Comparison of ENCODE assay signal across 1 cellular context in the genomic region with DNA sequence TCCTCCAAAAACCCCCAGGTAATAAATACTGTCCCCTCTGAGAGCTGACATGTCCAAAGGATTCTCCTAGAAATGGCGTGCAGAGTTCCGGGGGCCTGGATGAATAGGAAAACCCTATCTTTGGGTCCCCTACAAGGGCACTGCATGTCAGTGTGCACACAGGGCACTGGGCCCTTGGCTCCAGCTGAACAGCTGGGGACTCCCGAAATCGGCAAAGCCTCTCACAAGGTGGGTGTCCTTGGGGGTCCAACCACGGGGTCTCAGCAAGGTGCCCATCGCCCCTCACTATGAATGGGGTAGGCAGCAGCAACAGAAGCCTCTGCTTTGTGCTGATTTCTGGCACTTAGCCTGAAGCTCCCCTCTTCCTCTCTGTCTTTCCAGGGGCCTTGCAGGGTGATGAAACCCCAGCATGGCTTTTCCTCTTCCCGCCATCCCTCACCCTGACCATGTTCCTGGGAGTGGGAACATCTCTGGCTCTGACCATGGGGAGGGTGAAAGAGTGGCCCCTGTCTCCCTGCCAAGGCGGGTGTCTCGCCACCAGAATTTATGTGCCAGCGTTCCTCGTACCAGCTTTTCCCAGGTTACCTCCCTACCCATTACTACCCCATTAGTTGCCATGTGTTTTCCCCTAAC.
TF ChIP-seq lines count a peak whose summit lies in the region.

No MANE protein-coding gene starts in this region.

TF ChIP-seq in GM23338, 12 proteins besides CTCF, POLR2A, EP300 and RAD21 (continued from another document):
- TF ChIP-seq, protein P1, sequence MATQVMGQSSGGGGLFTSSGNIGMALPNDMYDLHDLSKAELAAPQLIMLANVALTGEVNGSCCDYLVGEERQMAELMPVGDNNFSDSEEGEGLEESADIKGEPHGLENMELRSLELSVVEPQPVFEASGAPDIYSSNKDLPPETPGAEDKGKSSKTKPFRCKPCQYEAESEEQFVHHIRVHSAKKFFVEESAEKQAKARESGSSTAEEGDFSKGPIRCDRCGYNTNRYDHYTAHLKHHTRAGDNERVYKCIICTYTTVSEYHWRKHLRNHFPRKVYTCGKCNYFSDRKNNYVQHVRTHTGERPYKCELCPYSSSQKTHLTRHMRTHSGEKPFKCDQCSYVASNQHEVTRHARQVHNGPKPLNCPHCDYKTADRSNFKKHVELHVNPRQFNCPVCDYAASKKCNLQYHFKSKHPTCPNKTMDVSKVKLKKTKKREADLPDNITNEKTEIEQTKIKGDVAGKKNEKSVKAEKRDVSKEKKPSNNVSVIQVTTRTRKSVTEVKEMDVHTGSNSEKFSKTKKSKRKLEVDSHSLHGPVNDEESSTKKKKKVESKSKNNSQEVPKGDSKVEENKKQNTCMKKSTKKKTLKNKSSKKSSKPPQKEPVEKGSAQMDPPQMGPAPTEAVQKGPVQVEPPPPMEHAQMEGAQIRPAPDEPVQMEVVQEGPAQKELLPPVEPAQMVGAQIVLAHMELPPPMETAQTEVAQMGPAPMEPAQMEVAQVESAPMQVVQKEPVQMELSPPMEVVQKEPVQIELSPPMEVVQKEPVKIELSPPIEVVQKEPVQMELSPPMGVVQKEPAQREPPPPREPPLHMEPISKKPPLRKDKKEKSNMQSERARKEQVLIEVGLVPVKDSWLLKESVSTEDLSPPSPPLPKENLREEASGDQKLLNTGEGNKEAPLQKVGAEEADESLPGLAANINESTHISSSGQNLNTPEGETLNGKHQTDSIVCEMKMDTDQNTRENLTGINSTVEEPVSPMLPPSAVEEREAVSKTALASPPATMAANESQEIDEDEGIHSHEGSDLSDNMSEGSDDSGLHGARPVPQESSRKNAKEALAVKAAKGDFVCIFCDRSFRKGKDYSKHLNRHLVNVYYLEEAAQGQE (IDR thresholded peaks at IDR 0.05; ENCODE audit: unreplicated experiment) = no peak
- TF ChIP-seq, protein P2, sequence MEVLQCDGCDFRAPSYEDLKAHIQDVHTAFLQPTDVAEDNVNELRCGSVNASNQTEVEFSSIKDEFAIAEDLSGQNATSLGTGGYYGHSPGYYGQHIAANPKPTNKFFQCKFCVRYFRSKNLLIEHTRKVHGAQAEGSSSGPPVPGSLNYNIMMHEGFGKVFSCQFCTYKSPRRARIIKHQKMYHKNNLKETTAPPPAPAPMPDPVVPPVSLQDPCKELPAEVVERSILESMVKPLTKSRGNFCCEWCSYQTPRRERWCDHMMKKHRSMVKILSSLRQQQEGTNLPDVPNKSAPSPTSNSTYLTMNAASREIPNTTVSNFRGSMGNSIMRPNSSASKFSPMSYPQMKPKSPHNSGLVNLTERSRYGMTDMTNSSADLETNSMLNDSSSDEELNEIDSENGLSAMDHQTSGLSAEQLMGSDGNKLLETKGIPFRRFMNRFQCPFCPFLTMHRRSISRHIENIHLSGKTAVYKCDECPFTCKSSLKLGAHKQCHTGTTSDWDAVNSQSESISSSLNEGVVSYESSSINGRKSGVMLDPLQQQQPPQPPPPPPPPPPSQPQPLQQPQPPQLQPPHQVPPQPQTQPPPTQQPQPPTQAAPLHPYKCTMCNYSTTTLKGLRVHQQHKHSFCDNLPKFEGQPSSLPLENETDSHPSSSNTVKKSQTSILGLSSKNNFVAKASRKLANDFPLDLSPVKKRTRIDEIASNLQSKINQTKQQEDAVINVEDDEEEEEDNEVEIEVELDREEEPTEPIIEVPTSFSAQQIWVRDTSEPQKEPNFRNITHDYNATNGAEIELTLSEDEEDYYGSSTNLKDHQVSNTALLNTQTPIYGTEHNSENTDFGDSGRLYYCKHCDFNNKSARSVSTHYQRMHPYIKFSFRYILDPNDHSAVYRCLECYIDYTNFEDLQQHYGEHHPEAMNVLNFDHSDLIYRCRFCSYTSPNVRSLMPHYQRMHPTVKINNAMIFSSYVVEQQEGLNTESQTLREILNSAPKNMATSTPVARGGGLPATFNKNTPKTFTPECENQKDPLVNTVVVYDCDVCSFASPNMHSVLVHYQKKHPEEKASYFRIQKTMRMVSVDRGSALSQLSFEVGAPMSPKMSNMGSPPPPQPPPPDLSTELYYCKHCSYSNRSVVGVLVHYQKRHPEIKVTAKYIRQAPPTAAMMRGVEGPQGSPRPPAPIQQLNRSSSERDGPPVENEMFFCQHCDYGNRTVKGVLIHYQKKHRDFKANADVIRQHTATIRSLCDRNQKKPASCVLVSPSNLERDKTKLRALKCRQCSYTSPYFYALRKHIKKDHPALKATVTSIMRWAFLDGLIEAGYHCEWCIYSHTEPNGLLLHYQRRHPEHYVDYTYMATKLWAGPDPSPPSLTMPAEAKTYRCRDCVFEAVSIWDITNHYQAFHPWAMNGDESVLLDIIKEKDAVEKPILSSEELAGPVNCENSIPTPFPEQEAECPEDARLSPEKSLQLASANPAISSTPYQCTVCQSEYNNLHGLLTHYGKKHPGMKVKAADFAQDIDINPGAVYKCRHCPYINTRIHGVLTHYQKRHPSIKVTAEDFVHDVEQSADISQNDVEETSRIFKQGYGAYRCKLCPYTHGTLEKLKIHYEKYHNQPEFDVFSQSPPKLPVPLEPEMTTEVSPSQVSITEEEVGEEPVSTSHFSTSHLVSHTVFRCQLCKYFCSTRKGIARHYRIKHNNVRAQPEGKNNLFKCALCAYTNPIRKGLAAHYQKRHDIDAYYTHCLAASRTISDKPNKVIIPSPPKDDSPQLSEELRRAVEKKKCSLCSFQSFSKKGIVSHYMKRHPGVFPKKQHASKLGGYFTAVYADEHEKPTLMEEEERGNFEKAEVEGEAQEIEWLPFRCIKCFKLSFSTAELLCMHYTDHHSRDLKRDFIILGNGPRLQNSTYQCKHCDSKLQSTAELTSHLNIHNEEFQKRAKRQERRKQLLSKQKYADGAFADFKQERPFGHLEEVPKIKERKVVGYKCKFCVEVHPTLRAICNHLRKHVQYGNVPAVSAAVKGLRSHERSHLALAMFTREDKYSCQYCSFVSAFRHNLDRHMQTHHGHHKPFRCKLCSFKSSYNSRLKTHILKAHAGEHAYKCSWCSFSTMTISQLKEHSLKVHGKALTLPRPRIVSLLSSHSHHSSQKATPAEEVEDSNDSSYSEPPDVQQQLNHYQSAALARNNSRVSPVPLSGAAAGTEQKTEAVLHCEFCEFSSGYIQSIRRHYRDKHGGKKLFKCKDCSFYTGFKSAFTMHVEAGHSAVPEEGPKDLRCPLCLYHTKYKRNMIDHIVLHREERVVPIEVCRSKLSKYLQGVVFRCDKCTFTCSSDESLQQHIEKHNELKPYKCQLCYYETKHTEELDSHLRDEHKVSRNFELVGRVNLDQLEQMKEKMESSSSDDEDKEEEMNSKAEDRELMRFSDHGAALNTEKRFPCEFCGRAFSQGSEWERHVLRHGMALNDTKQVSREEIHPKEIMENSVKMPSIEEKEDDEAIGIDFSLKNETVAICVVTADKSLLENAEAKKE (CRISPR knock-in tag; IDR thresholded peaks at IDR 0.05) = no peak
- no peak for TF ChIP-seq ZNF331 (CRISPR knock-in tag; IDR thresholded peaks at IDR 0.05; ENCODE audit: low read depth)
- TF ChIP-seq EZH2phosphoT487 (IDR thresholded peaks at IDR 0.05; ENCODE audit: unreplicated experiment) = no peak
- no peak for TF ChIP-seq NANOG (IDR thresholded peaks at IDR 0.05; ENCODE audit: borderline replicate concordance)
- TF ChIP-seq JUNB (IDR thresholded peaks at IDR 0.05; ENCODE audit: unreplicated experiment) = no peak
- no peak for TF ChIP-seq STAT1 (IDR thresholded peaks at IDR 0.05; ENCODE audit: unreplicated experiment)
- TF ChIP-seq, protein P3, sequence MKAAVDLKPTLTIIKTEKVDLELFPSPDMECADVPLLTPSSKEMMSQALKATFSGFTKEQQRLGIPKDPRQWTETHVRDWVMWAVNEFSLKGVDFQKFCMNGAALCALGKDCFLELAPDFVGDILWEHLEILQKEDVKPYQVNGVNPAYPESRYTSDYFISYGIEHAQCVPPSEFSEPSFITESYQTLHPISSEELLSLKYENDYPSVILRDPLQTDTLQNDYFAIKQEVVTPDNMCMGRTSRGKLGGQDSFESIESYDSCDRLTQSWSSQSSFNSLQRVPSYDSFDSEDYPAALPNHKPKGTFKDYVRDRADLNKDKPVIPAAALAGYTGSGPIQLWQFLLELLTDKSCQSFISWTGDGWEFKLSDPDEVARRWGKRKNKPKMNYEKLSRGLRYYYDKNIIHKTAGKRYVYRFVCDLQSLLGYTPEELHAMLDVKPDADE (IDR thresholded peaks at IDR 0.05) = no peak
- TF ChIP-seq CREB1 (CRISPR knock-in tag; IDR thresholded peaks at IDR 0.05; ENCODE audit: low read depth) = no peak
- no peak for TF ChIP-seq EZH2 (IDR thresholded peaks at IDR 0.05; ENCODE audit: low read depth, unreplicated experiment)
